Comparison of ENCODE assay signal across 27 cellular contexts in genomic region chr16:67209565-67209964, GRCh38. TPM values are rescaled to one million over a fixed set of nuclear protein-coding genes. Genes with fewer than 3 reads are reported as not detected.
"Had no signal": no experiment of that assay in that cellular context is flagged by ENCODE, and none has a peak within 500 bp of the region (broad histone marks: within the 10 kb centered on the region; RNA-seq: fewer than 3 reads in every experiment).

No MANE protein-coding gene starts in this region.

- H3K9me3 Mint-ChIP-seq: dendritic cell treated with granulocyte-macrophage colony-stimulating factor and Interleukin-4, amounts not matched to agents 40 ng/mL and 50 ng/mL, for 4 days; endodermal cell; memory B cell; naive B cell; natural killer cell treated with Interleukin-12 subunit alpha and Interleukin-12 subunit beta and Interleukin-15 and Interleukin-18, amount 100 ng/mL, for 72 hours; neural crest cell; stimulated activated naive B cell treated with anti-CD40 and anti-IgM and Interleukin-4, amounts not matched to agents 10 μg/mL and 1 μg/mL and 100 μg/mL, for 72 hours; stimulated activated naive CD8-positive, alpha-beta T cell treated with anti-CD3 and anti-CD28 coated beads, Interleukin-15, Interleukin-2, amounts not matched to agents 100 ng/mL and 50 ng/mL, for 24 hours had no signal

- DNase-seq: colonic mucosa; effector CD8-positive, alpha-beta T cell; foreskin keratinocyte; heart left ventricle; kidney; naive B cell; spleen; stimulated activated CD4-positive, alpha-beta T cell treated with anti-CD3 and anti-CD28 coated beads, Interleukin-4, amount 100 ng/mL, for 4 hours; stimulated activated naive B cell treated with anti-CD40 and anti-IgM and Interleukin-4, amounts not matched to agents 10 μg/mL and 1 μg/mL and 100 μg/mL, for 72 hours; upper lobe of right lung; uterus had no signal

- H3K9me3 ChIP-seq: colonic mucosa, esophagus muscularis mucosa, gastroesophageal sphincter, heart left ventricle, prostate gland, right atrium auricular region, spleen, thoracic aorta, tibial nerve, upper lobe of right lung, uterus had no signal

- H3K4me3 Mint-ChIP-seq: dendritic cell treated with granulocyte-macrophage colony-stimulating factor and Interleukin-4, amounts not matched to agents 40 ng/mL and 50 ng/mL, for 4 days; endodermal cell; memory B cell; naive B cell; natural killer cell treated with Interleukin-12 subunit alpha and Interleukin-12 subunit beta and Interleukin-15 and Interleukin-18, amount 100 ng/mL, for 72 hours; neural crest cell; stimulated activated naive CD8-positive, alpha-beta T cell treated with anti-CD3 and anti-CD28 coated beads, Interleukin-15, Interleukin-2, amounts not matched to agents 100 ng/mL and 50 ng/mL, for 24 hours had no signal

- H3K4me3 ChIP-seq: colonic mucosa, esophagus muscularis mucosa, gastroesophageal sphincter, heart left ventricle, hepatocyte, lung, prostate gland, right atrium auricular region, skin epidermis, spleen, thoracic aorta, tibial nerve, upper lobe of right lung, uterus had no signal

- H3K27me3 Mint-ChIP-seq: dendritic cell treated with granulocyte-macrophage colony-stimulating factor and Interleukin-4, amounts not matched to agents 40 ng/mL and 50 ng/mL, for 4 days; memory B cell; naive B cell; natural killer cell treated with Interleukin-12 subunit alpha and Interleukin-12 subunit beta and Interleukin-15 and Interleukin-18, amount 100 ng/mL, for 72 hours; stimulated activated naive B cell treated with anti-CD40 and anti-IgM and Interleukin-4, amounts not matched to agents 10 μg/mL and 1 μg/mL and 100 μg/mL, for 72 hours; stimulated activated naive CD8-positive, alpha-beta T cell treated with anti-CD3 and anti-CD28 coated beads, Interleukin-15, Interleukin-2, amounts not matched to agents 100 ng/mL and 50 ng/mL, for 24 hours had no signal

- H3K36me3 Mint-ChIP-seq: naive B cell; natural killer cell treated with Interleukin-12 subunit alpha and Interleukin-12 subunit beta and Interleukin-15 and Interleukin-18, amount 100 ng/mL, for 72 hours had no signal

- H3K27ac ChIP-seq: colonic mucosa, esophagus muscularis mucosa, foreskin keratinocyte, gastroesophageal sphincter, heart left ventricle, hepatocyte, prostate gland, right atrium auricular region, spleen, thoracic aorta, tibial nerve, upper lobe of right lung, uterus had no signal

- H3K4me1 Mint-ChIP-seq: memory B cell had no signal

- ATAC-seq: foreskin keratinocyte; gastroesophageal sphincter; heart left ventricle; natural killer cell treated with Interleukin-12 subunit alpha and Interleukin-12 subunit beta and Interleukin-15 and Interleukin-18, amount 100 ng/mL, for 72 hours; upper lobe of right lung had no signal

- H3K27ac Mint-ChIP-seq: dendritic cell treated with granulocyte-macrophage colony-stimulating factor and Interleukin-4, amounts not matched to agents 40 ng/mL and 50 ng/mL, for 4 days; endodermal cell; naive B cell; stimulated activated naive B cell treated with anti-CD40 and anti-IgM and Interleukin-4, amounts not matched to agents 10 μg/mL and 1 μg/mL and 100 μg/mL, for 72 hours; stimulated activated naive CD8-positive, alpha-beta T cell treated with anti-CD3 and anti-CD28 coated beads, Interleukin-15, Interleukin-2, amounts not matched to agents 100 ng/mL and 50 ng/mL, for 24 hours had no signal

- H3K36me3 ChIP-seq: colonic mucosa, prostate gland, right atrium auricular region, thoracic aorta, upper lobe of right lung, uterus had no signal

- H3K4me1 ChIP-seq: colonic mucosa, gastroesophageal sphincter, prostate gland, right atrium auricular region, tibial nerve, uterus had no signal

RNA-seq across cellular contexts. Expression of gene EXOC3L1, which starts 19.6 kb away (rescaled TPM):
- total RNA-seq: foreskin keratinocyte, osteoblast had no signal
